In the genomic region with DNA sequence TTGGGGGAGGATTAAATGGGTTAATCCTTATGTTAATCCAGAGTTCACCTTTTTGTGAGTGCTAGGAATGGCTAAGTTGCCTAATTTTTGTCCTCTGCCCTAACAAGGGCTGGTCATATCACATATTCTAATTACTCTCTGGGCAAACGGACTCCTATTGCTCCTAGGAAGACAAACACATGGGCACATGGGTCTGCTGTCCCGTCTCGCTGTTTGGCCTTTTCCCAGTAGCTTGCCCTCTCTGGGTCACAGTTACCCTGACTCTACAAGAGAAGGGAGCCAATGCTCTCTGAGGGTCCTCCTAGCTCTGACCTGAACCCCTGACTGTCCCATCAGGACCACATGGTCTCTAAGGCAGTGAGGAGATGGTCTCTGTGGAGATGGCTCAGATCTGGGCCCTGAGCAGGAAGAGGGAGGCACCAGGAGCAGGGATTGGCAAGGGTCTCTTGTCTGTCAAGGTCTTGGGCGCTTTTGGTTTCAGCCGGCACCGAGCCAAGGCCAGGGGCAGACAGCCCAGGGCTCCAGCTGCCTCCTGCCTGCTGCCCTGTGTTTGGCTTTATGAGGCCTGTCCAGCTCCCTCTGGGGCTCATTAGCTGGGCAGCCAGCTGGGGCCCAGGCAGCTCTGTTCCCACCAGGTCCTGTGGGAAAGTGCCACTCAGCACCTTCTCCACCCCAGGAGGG, we compare ENCODE assay signal across 13 cellular contexts.
A peak's percentile ranks its signal among the peaks of the same experiment; 100 is the strongest.
DNase-seq lines count a peak whose midpoint lies in the region; ATAC-seq, FAIRE-seq and TF ChIP-seq lines count a peak whose summit lies in the region.
"Had no signal": no experiment of that assay in that cellular context is flagged by ENCODE, and none has a peak within 500 bp of the region (broad histone marks: within the 10 kb centered on the region; RNA-seq: fewer than 3 reads in every experiment).

No MANE protein-coding gene starts in this region.

- no peaks in the 10 kb centered on the region for H3K79me2 ChIP-seq in H1 (ENCODE audit: control insufficient read depth in 1 of 2, insufficient read depth in 2 of 2, low read length in 2 of 2)

- H3K27me3 ChIP-seq in right atrium auricular region (no peaks in the 10 kb centered on the region), H1 (replicated peaks in 1 of 4; ENCODE audit: control insufficient read depth in 3 of 4, extremely low read depth in 1 of 4, insufficient read depth in 3 of 4, low read length in 3 of 4) (no peaks in the 10 kb centered on the region)
- H3K27me3 ChIP-seq: breast epithelium had no signal

- peak overlapping the region; percentile 72 for H3K27ac Mint-ChIP-seq in mesothelial cell of epicardium
- H3K27ac Mint-ChIP-seq in activated T-cell treated with anti-CD3 and anti-CD28 coated beads, Interleukin-2, amount 50 U/mL, for 72 hours = no peak overlapping the region
- H3K27ac Mint-ChIP-seq: T-helper 17 cell had no signal

- H2AK5ac ChIP-seq in H1 (ENCODE audit: low read depth, low read length) = no peak overlapping the region

- H3K4me1 ChIP-seq in right atrium auricular region (peaks cover 0 to 26% of the 10 kb centered on the region in 2 donors), H1 (replicated peaks in 1 of 4; ENCODE audit: control insufficient read depth in 3 of 4, insufficient read depth in 4 of 4, low read length in 3 of 4) (peaks cover 0 to 6% (median 4%) of the 10 kb centered on the region in 4 experiments; a peak in 5 of 7 replicates)
- H3K4me1 ChIP-seq: breast epithelium had no signal

- H3K4me3 ChIP-seq in right atrium auricular region = no peak overlapping the region
- H3K4me3 ChIP-seq in H1 (ENCODE audit: extremely low read depth in 1 of 4, insufficient read depth in 2 of 4, low read depth in 3 of 4, low read length in 4 of 4) = no peak overlapping the region
- H3K4me3 ChIP-seq: breast epithelium had no signal

- H3K9ac ChIP-seq in H1 (replicated peaks in 1 of 4; ENCODE audit: extremely low read depth in 1 of 4, low read depth in 3 of 4, low read length in 3 of 4) = no peak overlapping the region

- H3K79me1 ChIP-seq in H1 (ENCODE audit: low read depth, low read length) = no peaks in the 10 kb centered on the region

- no peaks in the 10 kb centered on the region for H3K27me3 Mint-ChIP-seq in mesothelial cell of epicardium (ENCODE audit: low read depth)
- H3K27me3 Mint-ChIP-seq in activated T-cell treated with anti-CD3 and anti-CD28 coated beads, Interleukin-2, amount 50 U/mL, for 72 hours (ENCODE audit: low read depth) = peaks cover 7% of the 10 kb centered on the region

- intact Hi-C loops in Right ventricle myocardium superior (cut with DNase I) = no loop called here

- no peaks in the 10 kb centered on the region for H4K20me1 ChIP-seq in H1 (replicated peaks in 1 of 2; ENCODE audit: control insufficient read depth in 1 of 2, insufficient read depth in 2 of 2, low read length in 2 of 2)

- no peak overlapping the region for H4K5ac ChIP-seq in H1 (ENCODE audit: insufficient read length, low read depth, low read length)

- H4K8ac ChIP-seq in H1 (ENCODE audit: extremely low read depth, insufficient read depth, low read length) = no peak overlapping the region

- H3K27ac ChIP-seq in right atrium auricular region (peak overlapping the region in 1 of 2 donors; percentile 43), H1 (ENCODE audit: low read depth, low read length) (no peak overlapping the region)
- H3K27ac ChIP-seq: breast epithelium had no signal

- POLR2A ChIA-PET in H1 (lab: Charles Lee; ENCODE audit: partially characterized antibody) = no interaction called here

- no peaks in the 10 kb centered on the region for H3K9me3 ChIP-seq in right atrium auricular region
- H3K9me3 ChIP-seq in H1 (ENCODE audit: insufficient read depth in 2 of 2, low read depth in 1 of 2, low read length in 1 of 2) = no peaks in the 10 kb centered on the region
- H3K9me3 ChIP-seq: breast epithelium had no signal

- no peak overlapping the region for H2BK20ac ChIP-seq in H1 (ENCODE audit: low read length)

- DNase-seq in Right ventricle myocardium superior (peak; percentile 66), right atrium auricular region (ENCODE audit: low spot score) (no peak), H1 (ENCODE audit: low read depth in 1 of 2, low spot score in 2 of 2) (no peak), mesothelial cell of epicardium (ENCODE audit: low spot score in 2 of 2, unreplicated experiment in 2 of 2) (no peak), MV-4-11 (lab: John Stamatoyannopoulos, UW) (no peak), mucosa of gallbladder (ENCODE audit: low spot score) (no peak), cortex of kidney (lab: John Stamatoyannopoulos, UW) (no peak)
- DNase-seq in activated T-cell treated with anti-CD3 and anti-CD28 coated beads, Interleukin-2, amount 50 U/mL, for 72 hours = no peak
- DNase-seq: GDM1; NCI-H510A; stimulated activated CD4-positive, alpha-beta T cell treated with anti-CD3 and anti-CD28 coated beads, Interleukin-2, amount 100 ng/mL, for 24 hours; T-helper 17 cell had no signal

- no peak for TF ChIP-seq EP300 in H1 (IDR thresholded peaks at IDR 0.05; ENCODE audit: borderline replicate concordance in 1 of 2, low read depth in 2 of 2, low read length in 2 of 2)

- no peak overlapping the region for H3K14ac ChIP-seq in H1 (ENCODE audit: insufficient read length)

- H3K4me1 Mint-ChIP-seq in mesothelial cell of epicardium = peaks cover 54% of the 10 kb centered on the region
- H3K4me1 Mint-ChIP-seq in activated T-cell treated with anti-CD3 and anti-CD28 coated beads, Interleukin-2, amount 50 U/mL, for 72 hours (ENCODE audit: low read depth) = no peaks in the 10 kb centered on the region
- H3K4me1 Mint-ChIP-seq: T-helper 17 cell had no signal

- no peak overlapping the region for H2BK120ac ChIP-seq in H1 (replicated peaks; ENCODE audit: low read depth, low read length)

- no peak overlapping the region for H3K4me3 Mint-ChIP-seq in mesothelial cell of epicardium
- H3K4me3 Mint-ChIP-seq in activated T-cell treated with anti-CD3 and anti-CD28 coated beads, Interleukin-2, amount 50 U/mL, for 72 hours = no peak overlapping the region
- H3K4me3 Mint-ChIP-seq: T-helper 17 cell had no signal

- no peak overlapping the region for H4K91ac ChIP-seq in H1 (replicated peaks; ENCODE audit: insufficient read length, low read length)

- H3K4me2 ChIP-seq in H1 (ENCODE audit: insufficient read depth in 1 of 2, low read depth in 2 of 2, low read length in 2 of 2) = no peak overlapping the region

- H3K9me3 Mint-ChIP-seq in mesothelial cell of epicardium = peaks cover 4% of the 10 kb centered on the region
- peaks cover 1 to 2% of the 10 kb centered on the region in 2 donors for H3K9me3 Mint-ChIP-seq in activated T-cell treated with anti-CD3 and anti-CD28 coated beads, Interleukin-2, amount 50 U/mL, for 72 hours

- H2BK12ac ChIP-seq in H1 (ENCODE audit: low read depth, low read length) = no peak overlapping the region

- WGBS in H1 (ENCODE audit: extremely low coverage in 1 of 2, insufficient coverage in 1 of 2, insufficient read length in 1 of 2, insufficient replicate concordance in 2 of 2, low coverage in 1 of 2, low lambda C conversion rate in 2 of 2, missing lambda C conversion rate in 1 of 2), 2 experiments = 91% methylated on average over 6 of the region's 6 CpGs; no CpG with 5 or more reads in 1 of the 2 experiments

- TF ChIP-seq CTCF in right atrium auricular region (IDR thresholded peaks at IDR 0.05) = no peak
- no peak for TF ChIP-seq CTCF in H1 (IDR thresholded peaks at IDR 0.05; ENCODE audit: control extremely low read depth in 1 of 3, insufficient read depth in 1 of 3, low read depth in 1 of 3, low read length in 3 of 3)
- no peak for TF ChIP-seq CTCF in mesothelial cell of epicardium (IDR thresholded peaks at IDR 0.05; ENCODE audit: unreplicated experiment)

- no peak overlapping the region for H2BK15ac ChIP-seq in H1 (ENCODE audit: low read length)

- H3K56ac ChIP-seq in H1 (replicated peaks; ENCODE audit: insufficient read length, low read depth, low read length) = no peak overlapping the region

- TF ChIP-seq POLR2A in H1 (IDR thresholded peaks at IDR 0.05; ENCODE audit: control extremely low read depth in 1 of 2, low read depth in 2 of 2, low read length in 2 of 2) = no peak

- H2BK5ac ChIP-seq in H1 (ENCODE audit: low read depth, low read length) = no peak overlapping the region

- no peak overlapping the region for H3K18ac ChIP-seq in H1 (ENCODE audit: extremely low read depth, low read length)

- peaks cover 1% of the 10 kb centered on the region for H3K36me3 Mint-ChIP-seq in mesothelial cell of epicardium
- H3K36me3 Mint-ChIP-seq in activated T-cell treated with anti-CD3 and anti-CD28 coated beads, Interleukin-2, amount 50 U/mL, for 72 hours (ENCODE audit: insufficient read depth in 2 of 2) = no peaks in the 10 kb centered on the region

- CTCF ChIA-PET in H1 (lab: Charles Lee; ENCODE audit: partially characterized antibody) = interaction anchor here (1.0 to 1.3 kb wide), 2 partner anchors 9 to 26 kb away, joined by 3 read pairs; no protein-coding TSS in a partner anchor

- no peak overlapping the region for H3K23ac ChIP-seq in H1 (ENCODE audit: insufficient read length)

- no peak for FAIRE-seq in H1 (lab: Jason Lieb, UNC)

- H3K4ac ChIP-seq in H1 (replicated peaks; ENCODE audit: insufficient read length, low read depth, low read length) = no peak overlapping the region

- H3K36me3 ChIP-seq in right atrium auricular region (no peaks in the 10 kb centered on the region), H1 (ENCODE audit: control insufficient read depth in 2 of 4, insufficient read depth in 4 of 4, low read length in 3 of 4) (no peaks in the 10 kb centered on the region)
- H3K36me3 ChIP-seq: breast epithelium had no signal

- 0 out of 2 replicates have a peak overlapping the region, but pooled peaks have one; percentile 29 for H2AFZ ChIP-seq in H1 (ENCODE audit: low read length)

- no peaks in the 10 kb centered on the region; the same call in 1 of the 2 replicates for H3K23me2 ChIP-seq in H1 (ENCODE audit: low read depth, low read length)

- ATAC-seq in Right ventricle myocardium superior (ENCODE audit: poor library complexity) = peak; percentile 35
- no peak for ATAC-seq in activated T-cell treated with anti-CD3 and anti-CD28 coated beads, Interleukin-2, amount 50 U/mL, for 72 hours (replicated peaks in 1 of 2)
- ATAC-seq: T-helper 17 cell had no signal

- TF ChIP-seq RAD21 in H1 (IDR thresholded peaks at IDR 0.05 in 1 of 2, conservative IDR thresholded peaks at IDR 0.05 in 1 of 2; ENCODE audit: low read depth in 2 of 2, low read length in 2 of 2) = no peak

TF ChIP-seq in H1, 55 proteins besides CTCF, POLR2A, EP300 and RAD21:
- TF ChIP-seq KDM1A (IDR thresholded peaks at IDR 0.05; ENCODE audit: borderline replicate concordance, low read length) = peak; percentile 88
- TF ChIP-seq KDM5A (IDR thresholded peaks at IDR 0.05; ENCODE audit: low read length) = no peak
